Comparison of ENCODE assay signal across 17 cellular contexts in genomic region chr10:104150206-104150605, GRCh38. TPM values are rescaled to one million over a fixed set of nuclear protein-coding genes. Genes with fewer than 3 reads are reported as not detected.
A peak's percentile ranks its signal among the peaks of the same experiment; 100 is the strongest.
DNase-seq lines count a peak whose midpoint lies in the region; ATAC-seq and TF ChIP-seq lines count a peak whose summit lies in the region.
"Had no signal": no experiment of that assay in that cellular context is flagged by ENCODE, and none has a peak within 500 bp of the region (broad histone marks: within the 10 kb centered on the region; RNA-seq: fewer than 3 reads in every experiment).

No MANE protein-coding gene starts in this region.

- H3K27ac ChIP-seq in epithelial cell of prostate (peak overlapping the region; percentile 14), neural progenitor cell (no peak overlapping the region)
- H3K27ac ChIP-seq: GM23248 had no signal

- H3F3A ChIP-seq in neural progenitor cell (ENCODE audit: low read depth), result no peaks in the 10 kb centered on the region

- H3K36me3 Mint-ChIP-seq in neural progenitor cell, result peaks cover 2% of the 10 kb centered on the region
- H3K36me3 Mint-ChIP-seq: CD14-positive monocyte had no signal

- H3K4me2 ChIP-seq in neural progenitor cell, result no peak overlapping the region

- H3K9ac ChIP-seq in neural progenitor cell, result no peak overlapping the region
- H3K9ac ChIP-seq: GM23248 had no signal

- ATAC-seq in GM21390 (IDR thresholded peaks at IDR 0.05; ENCODE audit: unreplicated experiment), result no peak
- ATAC-seq: CD8-positive, alpha-beta T cell had no signal

- H2AFZ ChIP-seq in neural progenitor cell (replicated peaks), result peak overlapping the region; percentile 52
- H2AFZ ChIP-seq: GM23248 had no signal

- no peak overlapping the region for H3K27ac Mint-ChIP-seq in neural progenitor cell
- H3K27ac Mint-ChIP-seq: CD14-positive monocyte; CD8-positive, alpha-beta T cell; H9 had no signal

- peaks cover 5% of the 10 kb centered on the region for H3K36me3 ChIP-seq in neural progenitor cell

- no peaks in the 10 kb centered on the region for H3K4me1 ChIP-seq in neural progenitor cell

- H3K4me1 Mint-ChIP-seq in neural progenitor cell, result no peaks in the 10 kb centered on the region

- no peak for TF ChIP-seq CTCF in neural progenitor cell (IDR thresholded peaks at IDR 0.05)

- H3K9me3 Mint-ChIP-seq in neural progenitor cell, result peaks cover 15% of the 10 kb centered on the region

- no peaks in the 10 kb centered on the region for H4K20me1 ChIP-seq in neural progenitor cell (ENCODE audit: low read depth)

- H3K4me3 ChIP-seq in neural progenitor cell, result no peak overlapping the region
- H3K4me3 ChIP-seq: GM23248 had no signal

- H3K27me3 Mint-ChIP-seq in neural progenitor cell (ENCODE audit: insufficient read depth, low read depth), result peaks cover 3% of the 10 kb centered on the region

- no peaks in the 10 kb centered on the region for H3K79me2 ChIP-seq in neural progenitor cell (ENCODE audit: low read depth)

- H3K4me3 Mint-ChIP-seq in neural progenitor cell, result no peak overlapping the region
- H3K4me3 Mint-ChIP-seq: CD14-positive monocyte; CD8-positive, alpha-beta T cell; H9 had no signal

- DNase-seq in HS-5 (ENCODE audit: low read depth) (peak; percentile 5), NCI-H226 (peak; percentile 46), epithelial cell of prostate (ENCODE audit: low read depth, low spot score) (no peak), neural progenitor cell (ENCODE audit: low spot score) (no peak), AML-193 (lab: John Stamatoyannopoulos, UW) (no peak)
- no peak for DNase-seq in activated CD8-positive, alpha-beta memory T cell treated with anti-CD3 and anti-CD28 coated beads for 24 hours
- DNase-seq: CD8-positive, alpha-beta T cell; COR-L47; DMS153; DMS79 treated with DMSO at 0.1 percent for 48 hours; EL; GDM1; GM23248; H9; KBM-7 had no signal

- no peaks in the 10 kb centered on the region for H3K27me3 ChIP-seq in neural progenitor cell

- peaks cover 10% of the 10 kb centered on the region for H3K9me3 ChIP-seq in neural progenitor cell (ENCODE audit: low read depth)

RNA-seq across cellular contexts. Expression of gene SFR1, which starts 28.2 kb away (rescaled TPM):
- 15.5 and 18.2 TPM in 2 replicates for total RNA-seq in neural progenitor cell (ENCODE audit: low replicate concordance)

Comparison
In these comparisons a context has a peak if more than half of its experiments do, and no peak if none do; other contexts are left out.
1. DNase-seq: peak in HS-5 (single experiment) and NCI-H226 (single experiment); none in epithelial cell of prostate (single experiment), neural progenitor cell (single experiment), activated CD8-positive, alpha-beta memory T cell treated with anti-CD3 and anti-CD28 coated beads for 24 hours (single experiment) and AML-193 (0 of 2).